Comparison of ENCODE assay signal across 27 cellular contexts in the genomic region with DNA sequence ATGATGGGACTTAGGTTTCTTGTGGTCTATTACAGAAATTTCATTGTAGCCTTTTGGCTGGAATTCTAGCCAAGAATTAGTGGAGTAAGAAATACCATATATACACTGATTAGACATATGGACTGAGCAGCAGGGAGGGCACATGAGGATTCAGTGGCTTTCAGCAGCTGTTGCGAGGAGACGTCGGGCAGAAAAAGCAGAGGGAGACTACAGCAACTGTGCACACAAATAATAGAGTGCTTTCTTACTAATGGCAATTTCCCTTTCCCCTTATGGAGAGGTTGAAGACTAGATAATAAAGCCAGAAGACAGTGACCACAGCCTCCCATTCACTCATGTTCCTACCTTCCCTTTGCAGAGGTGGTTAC. TPM values are rescaled to one million over a fixed set of nuclear protein-coding genes. Genes with fewer than 3 reads are reported as not detected.
DNase-seq lines count a peak whose midpoint lies in the region; ATAC-seq and TF ChIP-seq lines count a peak whose summit lies in the region.
"Had no signal": no experiment of that assay in that cellular context is flagged by ENCODE, and none has a peak within 500 bp of the region (broad histone marks: within the 10 kb centered on the region; RNA-seq: fewer than 3 reads in every experiment).

No MANE protein-coding gene starts in this region.

- no peak overlapping the region for H3K56ac ChIP-seq in H9 (ENCODE audit: insufficient read length, low read depth, low read length)

- H3K79me1 ChIP-seq in H9 (ENCODE audit: insufficient read depth, low read depth, low read length, poor library complexity, severe bottlenecking) = no peaks in the 10 kb centered on the region

- H3K23ac ChIP-seq in H9 (ENCODE audit: insufficient read length, low read depth, low read length) = no peak overlapping the region

- H3K4me3 ChIP-seq in hepatocyte (no peak overlapping the region), skeletal muscle cell (ENCODE audit: low read depth, low read length) (no peak overlapping the region), spleen (no peak overlapping the region)
- H3K4me3 ChIP-seq: smooth muscle cell, suprapubic skin, vagina had no signal

- no peak overlapping the region for H2BK120ac ChIP-seq in H9 (ENCODE audit: low read depth, low read length, poor library complexity, severe bottlenecking)

- H3K4me1 ChIP-seq in H9 (ENCODE audit: insufficient read depth, low read length) (peaks cover 15% of the 10 kb centered on the region), hepatocyte (ENCODE audit: insufficient read depth) (peaks cover 68% of the 10 kb centered on the region), spleen (peaks cover 0 to 17% (median 3%) of the 10 kb centered on the region in 6 donors)

- no peak overlapping the region for H4K91ac ChIP-seq in H9 (ENCODE audit: insufficient read length, low read depth, low read length)

- H2AFZ ChIP-seq in H9 (ENCODE audit: low read length) (no peak overlapping the region), hepatocyte (no peak overlapping the region)

- H2BK5ac ChIP-seq in H9 (ENCODE audit: insufficient read length, low read length) = no peak overlapping the region

- H3K4me1 Mint-ChIP-seq in H9 = peaks cover 40 to 54% of the 10 kb centered on the region in 2 experiments
- H3K4me1 Mint-ChIP-seq: activated T-helper 17 cell treated with anti-CD3 and anti-CD28 coated beads, Interleukin-2, amount 50 U/mL, for 72 hours; CD14-positive monocyte; stimulated activated effector memory CD8-positive, alpha-beta T cell treated with anti-CD3 and anti-CD28 coated beads, Interleukin-12 subunit alpha, Interleukin-12 subunit beta, amount 100 ng/mL, for 72 hours had no signal

- no peak overlapping the region for H2BK12ac ChIP-seq in H9 (ENCODE audit: insufficient read length, low read depth, low read length)

- intact Hi-C loops in spleen (cut with DNase I; ENCODE audit: low total_unique reads) = no loop called here

- no peak overlapping the region for H3K4me3 Mint-ChIP-seq in H9
- H3K4me3 Mint-ChIP-seq: activated T-helper 17 cell treated with anti-CD3 and anti-CD28 coated beads, Interleukin-2, amount 50 U/mL, for 72 hours; CD14-positive monocyte; HFFc6; stimulated activated effector memory CD8-positive, alpha-beta T cell treated with anti-CD3 and anti-CD28 coated beads, Interleukin-12 subunit alpha, Interleukin-12 subunit beta, amount 100 ng/mL, for 72 hours had no signal

- H3K18ac ChIP-seq in H9 (ENCODE audit: insufficient read length, low read depth, low read length) = no peak overlapping the region

- H2BK15ac ChIP-seq in H9 (ENCODE audit: low read depth, low read length) = no peak overlapping the region

- no peak overlapping the region for H3K27ac ChIP-seq in H9 (ENCODE audit: insufficient read length, low read depth, low read length)
- H3K27ac ChIP-seq in hepatocyte = peak overlapping the region; percentile 82
- no peak overlapping the region for H3K27ac ChIP-seq in spleen
- H3K27ac ChIP-seq: suprapubic skin, vagina had no signal

- H3K36me3 ChIP-seq in hepatocyte (replicated peaks; ENCODE audit: insufficient read depth, low read depth) = no peaks in the 10 kb centered on the region
- H3K36me3 ChIP-seq in spleen = no peaks in the 10 kb centered on the region
- H3K36me3 ChIP-seq: suprapubic skin, vagina had no signal

- no peak for TF ChIP-seq POLR2A in spleen (IDR thresholded peaks at IDR 0.05)

- no peak overlapping the region for H3T11ph ChIP-seq in H9 (ENCODE audit: low read length)

- H3K9me3 Mint-ChIP-seq in H9 = no peaks in the 10 kb centered on the region
- H3K9me3 Mint-ChIP-seq: activated naive CD4-positive, alpha-beta T cell treated with anti-CD3 and anti-CD28 coated beads, Interleukin-2, amount 50 U/mL, for 72 hours; activated T-helper 17 cell treated with anti-CD3 and anti-CD28 coated beads, Interleukin-2, amount 50 U/mL, for 72 hours; HFFc6; stimulated activated effector memory CD8-positive, alpha-beta T cell treated with anti-CD3 and anti-CD28 coated beads, Interleukin-12 subunit alpha, Interleukin-12 subunit beta, amount 100 ng/mL, for 72 hours had no signal

- TF ChIP-seq CTCF in H9 (conservative IDR thresholded peaks at IDR 0.05) (no peak), hepatocyte (IDR thresholded peaks at IDR 0.05; ENCODE audit: poor library complexity) (no peak), spleen (IDR thresholded peaks at IDR 0.05 in 8 of 11, conservative IDR thresholded peaks at IDR 0.05 in 3 of 11) (no peak)

- H2BK20ac ChIP-seq in H9 (ENCODE audit: low read depth, low read length, poor library complexity, severe bottlenecking) = no peak overlapping the region

- H3K36me3 Mint-ChIP-seq in H9 (ENCODE audit: insufficient read depth in 1 of 3, low read depth in 3 of 3) = peaks cover 2 to 35% (median 19%) of the 10 kb centered on the region in 3 experiments; a peak in 5 of 7 replicates
- H3K36me3 Mint-ChIP-seq: activated naive CD4-positive, alpha-beta T cell treated with anti-CD3 and anti-CD28 coated beads, Interleukin-2, amount 50 U/mL, for 72 hours; CD14-positive monocyte; stimulated activated effector memory CD8-positive, alpha-beta T cell treated with anti-CD3 and anti-CD28 coated beads, Interleukin-12 subunit alpha, Interleukin-12 subunit beta, amount 100 ng/mL, for 72 hours had no signal

- H3K9me3 ChIP-seq in H9 (ENCODE audit: control insufficient read depth, low read depth, low read length) (no peaks in the 10 kb centered on the region), hepatocyte (ENCODE audit: low read depth) (no peaks in the 10 kb centered on the region), spleen (no peaks in the 10 kb centered on the region)
- H3K9me3 ChIP-seq: suprapubic skin, vagina had no signal

- H4K8ac ChIP-seq in H9 (replicated peaks; ENCODE audit: insufficient read length, low read depth, low read length) = no peak overlapping the region

- no peaks in the 10 kb centered on the region for H3K9me2 ChIP-seq in hepatocyte (replicated peaks; ENCODE audit: insufficient read depth)

- DNase-seq in H9 (no peak), NCI-H82 (lab: John Stamatoyannopoulos, UW) (peak; percentile 47), hepatocyte (ENCODE audit: low spot score) (no peak), skeletal muscle cell (ENCODE audit: low read depth) (peak; percentile 22), spleen (no peak), activated gamma-delta T cell (lab: John Stamatoyannopoulos, UW) (no peak)
- DNase-seq: activated CD4-positive, alpha-beta T cell treated with anti-CD3 and anti-CD28 coated beads, Interleukin-2, amount 50 U/mL, for 4 hours; activated CD4-positive, CD25-positive, alpha-beta regulatory T cell; activated CD8-positive, alpha-beta memory T cell treated with anti-CD3 and anti-CD28 coated beads, Interleukin-2, amount 50 U/mL, for 4 hours; aorta; HFFc6; KG1; MM.1S; NCI-H1417 treated with DMSO at 0.1 percent for 48 hours; NCI-H2107; NCI-H526 treated with DMSO at 0.1 percent for 48 hours; occipital lobe; T1000 had no signal

- H2AK5ac ChIP-seq in H9 (ENCODE audit: insufficient read length, low read length) = no peak overlapping the region

- H3K27me3 ChIP-seq in H9 (ENCODE audit: insufficient read depth, low read length) = no peaks in the 10 kb centered on the region
- no peaks in the 10 kb centered on the region for H3K27me3 ChIP-seq in hepatocyte
- no peaks in the 10 kb centered on the region for H3K27me3 ChIP-seq in spleen (replicated peaks in 1 of 7)
- H3K27me3 ChIP-seq: suprapubic skin, vagina had no signal

- no peaks in the 10 kb centered on the region for H4K20me1 ChIP-seq in H9 (ENCODE audit: control insufficient read depth, insufficient read depth, insufficient read length)
- H4K20me1 ChIP-seq in hepatocyte (ENCODE audit: insufficient read depth, poor library complexity, severe bottlenecking) = no peaks in the 10 kb centered on the region

- no peak overlapping the region for H3K14ac ChIP-seq in H9 (ENCODE audit: insufficient read depth, low read length)

- H4K5ac ChIP-seq in H9 (ENCODE audit: insufficient read length, low read depth, low read length) = no peak overlapping the region

- H3K27me3 Mint-ChIP-seq in H9 (ENCODE audit: low read depth) = no peaks in the 10 kb centered on the region

- H3K4me2 ChIP-seq in H9 (ENCODE audit: insufficient read depth, insufficient read length, low read length) (no peak overlapping the region), hepatocyte (no peak overlapping the region)

- no CpG with 5 or more reads among the region's 3 CpGs for WGBS in H9 (ENCODE audit: extremely low coverage, insufficient read length, low lambda C conversion rate)
- WGBS in hepatocyte (ENCODE audit: low lambda C conversion rate, missing lambda C conversion rate) = 81% methylated on average over 3 of the region's 3 CpGs
- 76 to 98% (median 94%) methylated on average over 3 of the region's 3 CpGs for WGBS in spleen, 5 donors

- no peak for ATAC-seq in GM21515 (IDR thresholded peaks at IDR 0.05; ENCODE audit: unreplicated experiment)
- ATAC-seq in GM19328 (IDR thresholded peaks at IDR 0.05; ENCODE audit: unreplicated experiment) = no peak
- ATAC-seq: activated naive CD4-positive, alpha-beta T cell treated with anti-CD3 and anti-CD28 coated beads, Interleukin-2, amount 50 U/mL, for 72 hours; activated T-helper 17 cell treated with anti-CD3 and anti-CD28 coated beads, Interleukin-2, amount 50 U/mL, for 72 hours; stimulated activated effector memory CD8-positive, alpha-beta T cell treated with anti-CD3 and anti-CD28 coated beads, Interleukin-12 subunit alpha, Interleukin-12 subunit beta, amount 100 ng/mL, for 72 hours had no signal

- H3K23me2 ChIP-seq in H9 (ENCODE audit: insufficient read length, low read depth, low read length, poor library complexity, severe bottlenecking) = no peaks in the 10 kb centered on the region

- no peak overlapping the region for H3K4ac ChIP-seq in H9 (ENCODE audit: low read depth, low read length)

- H3K27ac Mint-ChIP-seq in H9 = peak overlapping the region in 2 of 3 experiments; percentile 18 to 80; a peak in 3 of 7 replicates
- H3K27ac Mint-ChIP-seq: activated naive CD4-positive, alpha-beta T cell treated with anti-CD3 and anti-CD28 coated beads, Interleukin-2, amount 50 U/mL, for 72 hours; activated T-helper 17 cell treated with anti-CD3 and anti-CD28 coated beads, Interleukin-2, amount 50 U/mL, for 72 hours; CD14-positive monocyte; HFFc6; stimulated activated effector memory CD8-positive, alpha-beta T cell treated with anti-CD3 and anti-CD28 coated beads, Interleukin-12 subunit alpha, Interleukin-12 subunit beta, amount 100 ng/mL, for 72 hours had no signal

- H3K79me2 ChIP-seq in H9 (ENCODE audit: insufficient read depth, low read length) (no peaks in the 10 kb centered on the region; the same call in 1 of the 2 replicates), hepatocyte (peaks cover 66% of the 10 kb centered on the region)

- H3K9ac ChIP-seq in H9 (ENCODE audit: extremely low read depth, insufficient read length, low read length) = no peak overlapping the region

RNA-seq across cellular contexts. Expression of a gene that starts 35.4 kb away (rescaled TPM):
- 24.5 and 25.2 TPM in 2 replicates for total RNA-seq in H9 (2021)
- 6.8 and 7.5 TPM in 2 replicates for total RNA-seq in hepatocyte
- 4.6 and 6.0 TPM in 2 replicates for polyA plus RNA-seq in hepatocyte
- total RNA-seq in spleen = 1 to 10 TPM; 2.2 to 4.9 (median 3.0) TPM
- 1 to 10 TPM; 5.0 to 6.1 (median 5.2) TPM for polyA plus RNA-seq in spleen

Comparison
In these comparisons a context has a peak if more than half of its experiments do, and no peak if none do; other contexts are left out.
1. DNase-seq: peak in NCI-H82 (single experiment) and skeletal muscle cell (single experiment); none in H9 (single experiment), hepatocyte (single experiment), spleen (single experiment) and activated gamma-delta T cell (single experiment).